Comparison of ENCODE assay signal across 13 cellular contexts in the genomic region with DNA sequence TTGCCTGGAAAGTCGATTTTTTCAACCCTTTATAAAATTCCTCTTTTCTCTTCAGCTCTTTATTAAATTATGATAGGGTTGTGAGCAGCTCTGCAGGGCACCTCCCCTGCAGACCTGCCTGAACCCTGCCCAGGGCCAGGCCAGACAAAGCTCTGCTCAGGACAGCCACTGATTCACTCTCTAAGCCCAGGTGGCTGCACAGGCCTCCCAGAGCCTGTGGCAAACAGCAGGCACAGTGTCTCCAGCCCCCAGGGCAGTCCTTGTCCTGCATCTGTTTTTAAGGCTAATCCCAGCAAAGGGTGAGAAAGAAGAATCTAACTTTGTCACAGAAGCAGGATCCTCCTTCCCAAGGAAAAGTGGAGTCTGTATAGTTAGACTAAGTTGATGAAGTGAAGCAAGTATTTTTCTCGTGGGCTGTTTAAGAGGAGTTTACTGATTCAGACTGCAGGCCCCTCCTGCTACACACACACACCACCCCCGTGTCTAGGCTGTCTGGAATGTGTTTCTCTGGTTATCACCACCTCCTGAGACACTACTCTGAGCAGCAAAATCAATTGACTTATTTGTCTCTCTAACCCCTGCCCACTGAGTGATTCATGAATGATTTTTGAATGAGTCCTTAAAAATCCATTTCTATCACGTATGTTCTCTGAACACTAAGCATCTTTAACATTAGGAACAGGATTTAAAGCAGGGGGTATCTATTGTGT.
DNase-seq lines count a peak whose midpoint lies in the region; ATAC-seq, FAIRE-seq and TF ChIP-seq lines count a peak whose summit lies in the region.
"Had no signal": no experiment of that assay in that cellular context is flagged by ENCODE, and none has a peak within 500 bp of the region (broad histone marks: within the 10 kb centered on the region; RNA-seq: fewer than 3 reads in every experiment).

No MANE protein-coding gene starts in this region.

- H3K27me3 ChIP-seq in RWPE2 (ENCODE audit: insufficient read depth, poor library complexity, severe bottlenecking), result no peaks in the 10 kb centered on the region
- H3K27me3 ChIP-seq in fibroblast of lung (ENCODE audit: control insufficient read depth, insufficient read depth, low read length), result no peaks in the 10 kb centered on the region
- H3K27me3 ChIP-seq in osteoblast (ENCODE audit: insufficient read depth, low read length), result no peaks in the 10 kb centered on the region

- H3K4me1 ChIP-seq in RWPE2 (ENCODE audit: insufficient read depth, poor library complexity, severe bottlenecking), result peaks cover 22% of the 10 kb centered on the region
- H3K4me1 ChIP-seq in fibroblast of lung (ENCODE audit: control insufficient read depth, extremely low read depth, insufficient read depth, low read length), result peaks cover 10% of the 10 kb centered on the region
- H3K4me1 ChIP-seq in osteoblast (ENCODE audit: insufficient read depth, low read length), result peaks cover 28% of the 10 kb centered on the region

- ATAC-seq in RWPE2 (ENCODE audit: low read depth) (peak; percentile 95), GM18519 (IDR thresholded peaks at IDR 0.05; ENCODE audit: low FRiP score, unreplicated experiment) (no peak)
- ATAC-seq in activated naive CD4-positive, alpha-beta T cell treated with anti-CD3 and anti-CD28 coated beads, Interleukin-2, amount 50 U/mL, for 72 hours, result no peak
- ATAC-seq: left colon had no signal

- H3K36me3 ChIP-seq in RWPE2 (ENCODE audit: low read depth) (no peaks in the 10 kb centered on the region), fibroblast of lung (ENCODE audit: control insufficient read depth, insufficient read depth, low read length) (no peaks in the 10 kb centered on the region), osteoblast (ENCODE audit: insufficient read depth, low read length) (no peaks in the 10 kb centered on the region)

- H4K20me1 ChIP-seq in fibroblast of lung (ENCODE audit: control insufficient read depth, extremely low read depth, insufficient read depth, low read length), result no peaks in the 10 kb centered on the region
- H4K20me1 ChIP-seq in osteoblast (ENCODE audit: insufficient read depth, low read length), result no peaks in the 10 kb centered on the region

- H3K9me3 ChIP-seq in RWPE2 (ENCODE audit: severe bottlenecking), result no peaks in the 10 kb centered on the region
- H3K9me3 ChIP-seq in fibroblast of lung (ENCODE audit: control insufficient read depth, insufficient read depth, low read depth, low read length), result no peaks in the 10 kb centered on the region
- H3K9me3 ChIP-seq in osteoblast (ENCODE audit: low read depth, low read length), result no peaks in the 10 kb centered on the region

- TF ChIP-seq CTCF in RWPE2 (IDR thresholded peaks at IDR 0.05; ENCODE audit: poor library complexity, severe bottlenecking), result no peak
- TF ChIP-seq CTCF in fibroblast of lung (conservative IDR thresholded peaks at IDR 0.05 in 1 of 2, IDR thresholded peaks at IDR 0.05 in 1 of 2; ENCODE audit: low read depth in 1 of 2, low read length in 2 of 2), result no peak
- no peak for TF ChIP-seq CTCF in osteoblast (IDR thresholded peaks at IDR 0.05; ENCODE audit: extremely low read depth, low read depth, low read length)

- H2AFZ ChIP-seq in fibroblast of lung (ENCODE audit: low read length), result no peak overlapping the region
- H2AFZ ChIP-seq in osteoblast (ENCODE audit: low read length), result peak overlapping the region; percentile 62

- H3K79me2 ChIP-seq in fibroblast of lung (ENCODE audit: control insufficient read depth, insufficient read depth, low read length) (no peaks in the 10 kb centered on the region), osteoblast (ENCODE audit: insufficient read depth, low read length) (no peaks in the 10 kb centered on the region)

- H3K27ac Mint-ChIP-seq in activated naive CD4-positive, alpha-beta T cell treated with anti-CD3 and anti-CD28 coated beads, Interleukin-2, amount 50 U/mL, for 72 hours, result no peak overlapping the region

- H3K27ac ChIP-seq in RWPE2 (ENCODE audit: poor library complexity, severe bottlenecking) (peak overlapping the region; percentile 84), fibroblast of lung (ENCODE audit: insufficient read depth, low read length) (no peak overlapping the region), osteoblast (ENCODE audit: low read depth, low read length) (peak overlapping the region; percentile 80)

- no peaks in the 10 kb centered on the region for H3K9me3 Mint-ChIP-seq in activated naive CD4-positive, alpha-beta T cell treated with anti-CD3 and anti-CD28 coated beads, Interleukin-2, amount 50 U/mL, for 72 hours

- TF ChIP-seq POLR2A in H54 (IDR thresholded peaks at IDR 0.05; ENCODE audit: low read depth, low read length), result no peak

- H3K4me3 ChIP-seq in RWPE2 (ENCODE audit: severe bottlenecking) (no peak overlapping the region), fibroblast of lung (replicated peaks in 1 of 4; ENCODE audit: control extremely low read depth in 1 of 4, insufficient read depth in 1 of 4, low read depth in 3 of 4, low read length in 4 of 4) (no peak overlapping the region), osteoblast (ENCODE audit: insufficient read depth, low read length) (peak overlapping the region; percentile 31)

- peak overlapping the region; percentile 52 for H3K4me2 ChIP-seq in fibroblast of lung (ENCODE audit: extremely low read depth, insufficient read depth, low read length)
- H3K4me2 ChIP-seq in osteoblast (ENCODE audit: insufficient read depth, low read length), result peak overlapping the region; percentile 75

- H3K9ac ChIP-seq in fibroblast of lung (ENCODE audit: insufficient read depth, low read length), result no peak overlapping the region

- DNase-seq in H54 (ENCODE audit: insufficient read length, low spot score) (peak; percentile 11), RWPE2 (ENCODE audit: low spot score) (no peak), fibroblast of lung (ENCODE audit: low read depth in 2 of 2) (peak; percentile 18 to 96), osteoblast (ENCODE audit: insufficient read length, low spot score, missing footprints) (peak; percentile 77), SIG-M5 (lab: John Stamatoyannopoulos, UW) (no peak)
- DNase-seq in stimulated activated CD4-positive, alpha-beta T cell treated with anti-CD3 and anti-CD28 coated beads, Interleukin-12 subunit alpha, Interleukin-12 subunit beta, amount 100 ng/mL, for 4 hours, result no peak
- DNase-seq in activated naive CD4-positive, alpha-beta T cell treated with anti-CD3 and anti-CD28 coated beads, Interleukin-2, amount 50 U/mL, for 72 hours (ENCODE audit: low spot score in 2 of 2), result no peak
- DNase-seq: DND-41; effector memory CD4-positive, alpha-beta T cell; left colon; MV-4-11; retina had no signal

- no peak for FAIRE-seq in H54 (lab: Jason Lieb, UNC)

- no peaks in the 10 kb centered on the region for H3K36me3 Mint-ChIP-seq in activated naive CD4-positive, alpha-beta T cell treated with anti-CD3 and anti-CD28 coated beads, Interleukin-2, amount 50 U/mL, for 72 hours

Comparison
In these comparisons a context has a peak if more than half of its experiments do, and no peak if none do; other contexts are left out.
1. DNase-seq: peak in H54 (single experiment), fibroblast of lung (2 of 2) and osteoblast (single experiment); none in RWPE2 (single experiment), SIG-M5 (single experiment), stimulated activated CD4-positive, alpha-beta T cell treated with anti-CD3 and anti-CD28 coated beads, Interleukin-12 subunit alpha, Interleukin-12 subunit beta, amount 100 ng/mL, for 4 hours (single experiment) and activated naive CD4-positive, alpha-beta T cell treated with anti-CD3 and anti-CD28 coated beads, Interleukin-2, amount 50 U/mL, for 72 hours (0 of 2).